11 cellular contexts compared by ENCODE assay signal in the genomic region with DNA sequence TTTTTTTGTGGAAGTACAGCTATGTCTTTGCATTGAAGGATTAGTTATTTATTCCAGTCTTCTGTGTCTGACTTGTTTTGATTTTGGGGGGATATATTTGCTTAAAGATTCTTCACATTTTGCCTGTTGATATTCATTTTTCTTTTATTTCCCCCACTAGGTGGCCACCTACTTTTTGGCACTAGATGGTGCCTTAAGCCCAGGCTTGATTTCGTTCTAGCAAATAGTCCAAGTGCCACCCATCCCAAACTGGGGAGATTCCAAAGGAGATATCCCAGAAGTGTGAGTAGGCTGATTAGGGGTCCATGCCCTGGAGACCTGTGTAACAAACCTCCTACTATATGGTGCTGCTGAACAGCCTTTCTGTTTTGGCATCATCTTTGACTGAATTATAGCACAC.
A peak's percentile ranks its signal among the peaks of the same experiment; 100 is the strongest.
DNase-seq lines count a peak whose midpoint lies in the region; TF ChIP-seq lines count a peak whose summit lies in the region.
"Had no signal": no experiment of that assay in that cellular context is flagged by ENCODE, and none has a peak within 500 bp of the region (broad histone marks: within the 10 kb centered on the region; RNA-seq: fewer than 3 reads in every experiment).

No MANE protein-coding gene starts in this region.

- BruUV-seq in MCF 10A (replicated peaks; lab: Mats Ljungman, UMichigan), result no TSS peak

- H3K9me3 ChIP-seq in breast epithelium, result peaks cover 0 to 20% of the 10 kb centered on the region in 2 donors
- H3K9me3 ChIP-seq: SJCRH30 had no signal

- no peak for TF ChIP-seq POLR2A in breast epithelium (IDR thresholded peaks at IDR 0.05)

- TF ChIP-seq CTCF in MCF 10A (IDR thresholded peaks at IDR 0.05; ENCODE audit: unreplicated experiment) (peak; percentile 27), breast epithelium (IDR thresholded peaks at IDR 0.05) (no peak), cardiac fibroblast (IDR thresholded peaks at IDR 0.05; ENCODE audit: low read depth, low read length) (peak; percentile 23), type B pancreatic cell (conservative IDR thresholded peaks at IDR 0.05) (peak; percentile 66)

- no peaks in the 10 kb centered on the region for H3K36me3 ChIP-seq in breast epithelium
- H3K36me3 ChIP-seq: SJCRH30 had no signal

- CTCF ChIA-PET in MCF 10A (lab: Yijun Ruan, JAX), result interaction anchor here (0.6 to 1.4 kb wide), 8 partner anchors 10 to 332 kb away, joined by 3 to 9 read pairs (median 3); a partner anchor contains a TSS

- H3K4me1 ChIP-seq in breast epithelium, result no peaks in the 10 kb centered on the region
- H3K4me1 ChIP-seq: SJCRH30 had no signal

- H3K36me3 Mint-ChIP-seq in MCF 10A (ENCODE audit: insufficient read depth, unreplicated experiment) (no peaks in the 10 kb centered on the region), type B pancreatic cell (no peaks in the 10 kb centered on the region)
- H3K36me3 Mint-ChIP-seq: CD4-positive, CD25-positive, alpha-beta regulatory T cell had no signal

- H3K9me3 Mint-ChIP-seq in MCF 10A (ENCODE audit: unreplicated experiment) (no peaks in the 10 kb centered on the region), type B pancreatic cell (no peaks in the 10 kb centered on the region)
- H3K9me3 Mint-ChIP-seq: activated T-helper 17 cell treated with anti-CD3 and anti-CD28 coated beads, Interleukin-2, amount 50 U/mL, for 72 hours had no signal

- H3K27me3 Mint-ChIP-seq in MCF 10A (ENCODE audit: insufficient read depth, unreplicated experiment) (peaks cover 82% of the 10 kb centered on the region), type B pancreatic cell (no peaks in the 10 kb centered on the region)
- H3K27me3 Mint-ChIP-seq: activated T-helper 17 cell treated with anti-CD3 and anti-CD28 coated beads, Interleukin-2, amount 50 U/mL, for 72 hours; CD4-positive, CD25-positive, alpha-beta regulatory T cell had no signal

- intact Hi-C loops in MCF 10A (cut with micrococcal nuclease) (loop anchor here (1.0 kb wide), 1 partner anchor 332 kb away; no protein-coding TSS in a partner anchor), breast epithelium (cut with DNase I; ENCODE audit: low total_unique reads) (no loop called here)

- H3K4me1 Mint-ChIP-seq in MCF 10A (ENCODE audit: insufficient read depth, unreplicated experiment), result no peaks in the 10 kb centered on the region
- no peaks in the 10 kb centered on the region for H3K4me1 Mint-ChIP-seq in type B pancreatic cell (ENCODE audit: unreplicated experiment)
- H3K4me1 Mint-ChIP-seq: activated T-helper 17 cell treated with anti-CD3 and anti-CD28 coated beads, Interleukin-2, amount 50 U/mL, for 72 hours; CD4-positive, CD25-positive, alpha-beta regulatory T cell had no signal

- H3K4me3 Mint-ChIP-seq in MCF 10A (ENCODE audit: unreplicated experiment) (no peak overlapping the region), type B pancreatic cell (no peak overlapping the region)
- H3K4me3 Mint-ChIP-seq: activated T-helper 17 cell treated with anti-CD3 and anti-CD28 coated beads, Interleukin-2, amount 50 U/mL, for 72 hours; CD4-positive, CD25-positive, alpha-beta regulatory T cell had no signal

- H3K27me3 ChIP-seq in breast epithelium, result no peaks in the 10 kb centered on the region
- H3K27me3 ChIP-seq: SJCRH30 had no signal

- no peak overlapping the region for H3K4me3 ChIP-seq in breast epithelium
- H3K4me3 ChIP-seq in cardiac fibroblast (replicated peaks in 1 of 2; ENCODE audit: low read depth in 2 of 2, low read length in 2 of 2), result no peak overlapping the region
- H3K4me3 ChIP-seq: SJCRH30 had no signal

- peak; percentile 54 for DNase-seq in MCF 10A (ENCODE audit: unreplicated experiment)
- no peak for DNase-seq in breast epithelium (ENCODE audit: low spot score in 2 of 2)
- DNase-seq in NAMALWA (ENCODE audit: low spot score), result peak; percentile 29
- DNase-seq in cardiac fibroblast (ENCODE audit: low read depth in 2 of 2), result peak; percentile 3 to 6
- DNase-seq in type B pancreatic cell (ENCODE audit: extremely low spot score, unreplicated experiment), result no peak
- no peak for DNase-seq in NK-92 (lab: John Stamatoyannopoulos, UW; ENCODE audit: unreplicated experiment)
- DNase-seq in CD1c-positive myeloid dendritic cell (ENCODE audit: extremely low spot score), result no peak
- no peak for DNase-seq in LoVo (ENCODE audit: low spot score)
- DNase-seq: CD4-positive, CD25-positive, alpha-beta regulatory T cell had no signal

- no peak overlapping the region for H3K27ac Mint-ChIP-seq in MCF 10A (ENCODE audit: low read depth, unreplicated experiment)
- H3K27ac Mint-ChIP-seq in type B pancreatic cell, result no peak overlapping the region
- H3K27ac Mint-ChIP-seq: activated T-helper 17 cell treated with anti-CD3 and anti-CD28 coated beads, Interleukin-2, amount 50 U/mL, for 72 hours; CD4-positive, CD25-positive, alpha-beta regulatory T cell had no signal

- no peak overlapping the region for H3K27ac ChIP-seq in breast epithelium
- H3K27ac ChIP-seq: SJCRH30 had no signal

- POLR2A ChIA-PET in MCF 10A (lab: Yijun Ruan, JAX), result no interaction called here

Comparison
In these comparisons a context has a peak if more than half of its experiments do, and no peak if none do; other contexts are left out.
1. DNase-seq: peak in MCF 10A (single experiment), NAMALWA (single experiment) and cardiac fibroblast (2 of 2); none in breast epithelium (0 of 2), type B pancreatic cell (single experiment), NK-92 (single experiment), CD1c-positive myeloid dendritic cell (single experiment) and LoVo (single experiment).
2. CTCF ChIP-seq: peak in MCF 10A (single experiment), cardiac fibroblast (single experiment) and type B pancreatic cell (single experiment); none in breast epithelium (0 of 3).